Comparison of ENCODE assay signal across 2 cellular contexts in genomic region chr2:230413465-230413864, GRCh38.
A peak's percentile ranks its signal among the peaks of the same experiment; 100 is the strongest.
TF ChIP-seq lines count a peak whose summit lies in the region.

No MANE protein-coding gene starts in this region.

TF ChIP-seq in GM12878, 131 proteins besides CTCF, POLR2A, EP300 and RAD21:
- TF ChIP-seq PKNOX1 (IDR thresholded peaks at IDR 0.05) = peak; percentile 11; the same call in 1 of the 2 replicates
- TF ChIP-seq KAT2A (conservative IDR thresholded peaks at IDR 0.05; ENCODE audit: control insufficient read depth, low read depth, low read length) = no peak
- TF ChIP-seq NR2F1 (conservative IDR thresholded peaks at IDR 0.05) = 0 out of 2 replicates have a peak, but pooled peaks have one; percentile 25

TF ChIP-seq in SK-N-SH treated with all-trans-retinoic acid at 6 μM for 48 hours, 23 proteins besides CTCF, POLR2A, EP300 and RAD21 (continued from another document):
- no peak for TF ChIP-seq ZNF70 (CRISPR knock-in tag; IDR thresholded peaks at IDR 0.05)
- TF ChIP-seq ZFP30 (CRISPR knock-in tag; IDR thresholded peaks at IDR 0.05) = no peak
- TF ChIP-seq ZNF565 (CRISPR knock-in tag; conservative IDR thresholded peaks at IDR 0.05; ENCODE audit: low read depth) = no peak
- TF ChIP-seq PPARA (CRISPR knock-in tag; IDR thresholded peaks at IDR 0.05; ENCODE audit: borderline replicate concordance) = no peak
- TF ChIP-seq CSRNP3 (CRISPR knock-in tag; IDR thresholded peaks at IDR 0.05) = no peak
- no peak for TF ChIP-seq BACH2 (CRISPR knock-in tag; IDR thresholded peaks at IDR 0.05; ENCODE audit: borderline replicate concordance)
- no peak for TF ChIP-seq ZNF8 (CRISPR knock-in tag; IDR thresholded peaks at IDR 0.05)
- no peak for TF ChIP-seq GLIS3 (CRISPR knock-in tag; IDR thresholded peaks at IDR 0.05)
- TF ChIP-seq, protein P1, sequence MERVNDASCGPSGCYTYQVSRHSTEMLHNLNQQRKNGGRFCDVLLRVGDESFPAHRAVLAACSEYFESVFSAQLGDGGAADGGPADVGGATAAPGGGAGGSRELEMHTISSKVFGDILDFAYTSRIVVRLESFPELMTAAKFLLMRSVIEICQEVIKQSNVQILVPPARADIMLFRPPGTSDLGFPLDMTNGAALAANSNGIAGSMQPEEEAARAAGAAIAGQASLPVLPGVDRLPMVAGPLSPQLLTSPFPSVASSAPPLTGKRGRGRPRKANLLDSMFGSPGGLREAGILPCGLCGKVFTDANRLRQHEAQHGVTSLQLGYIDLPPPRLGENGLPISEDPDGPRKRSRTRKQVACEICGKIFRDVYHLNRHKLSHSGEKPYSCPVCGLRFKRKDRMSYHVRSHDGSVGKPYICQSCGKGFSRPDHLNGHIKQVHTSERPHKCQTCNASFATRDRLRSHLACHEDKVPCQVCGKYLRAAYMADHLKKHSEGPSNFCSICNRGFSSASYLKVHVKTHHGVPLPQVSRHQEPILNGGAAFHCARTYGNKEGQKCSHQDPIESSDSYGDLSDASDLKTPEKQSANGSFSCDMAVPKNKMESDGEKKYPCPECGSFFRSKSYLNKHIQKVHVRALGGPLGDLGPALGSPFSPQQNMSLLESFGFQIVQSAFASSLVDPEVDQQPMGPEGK (CRISPR knock-in tag; IDR thresholded peaks at IDR 0.05; ENCODE audit: borderline replicate concordance) = no peak
- TF ChIP-seq SNAI2 (CRISPR knock-in tag; IDR thresholded peaks at IDR 0.05) = no peak
- TF ChIP-seq OSR1 (CRISPR knock-in tag; IDR thresholded peaks at IDR 0.05) = no peak
- TF ChIP-seq TCF4 (CRISPR knock-in tag; IDR thresholded peaks at IDR 0.05; ENCODE audit: borderline replicate concordance) = no peak
